Comparison of ENCODE assay signal across 26 cellular contexts in the genomic region with DNA sequence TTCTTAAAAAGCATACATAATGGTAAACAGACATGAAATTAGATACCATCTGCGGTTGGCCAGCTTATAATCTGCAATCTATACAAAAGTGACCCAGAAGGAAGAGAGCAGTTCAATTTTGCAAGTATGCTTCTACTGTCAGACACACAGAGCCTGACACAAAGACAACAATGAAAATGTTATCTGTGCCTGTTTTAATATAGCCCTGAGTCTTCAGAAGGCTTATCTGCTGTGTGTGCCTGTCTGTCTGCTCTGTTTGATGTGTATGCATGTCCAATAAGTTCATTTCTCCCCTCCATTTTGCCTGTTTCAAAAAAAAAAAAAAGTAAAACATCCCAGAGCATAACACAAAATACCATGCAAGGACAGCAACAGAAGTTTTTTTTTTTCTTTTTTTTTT.
"Had no signal": no experiment of that assay in that cellular context is flagged by ENCODE, and none has a peak within 500 bp of the region (broad histone marks: within the 10 kb centered on the region; RNA-seq: fewer than 3 reads in every experiment).

No MANE protein-coding gene starts in this region.

- H3K9me3 ChIP-seq: breast epithelium, vagina had no signal

- H3K4me1 ChIP-seq: breast epithelium, neural progenitor cell, vagina had no signal

- H3K4me2 ChIP-seq: hepatocyte, neural progenitor cell had no signal

- H3K9ac ChIP-seq: neural progenitor cell had no signal

- H3K27me3 ChIP-seq: breast epithelium, hepatocyte, neural progenitor cell, vagina had no signal

- H3K4me3 ChIP-seq: breast epithelium, coronary artery, hepatocyte, neural progenitor cell, vagina had no signal

- H3K79me2 ChIP-seq: hepatocyte had no signal

- H2AFZ ChIP-seq: hepatocyte, neural progenitor cell had no signal

- H3K27ac ChIP-seq: coronary artery, hepatocyte, neural progenitor cell, vagina had no signal

- DNase-seq: activated B cell treated with CpG ODN at 0.5 μM for 24 hours; activated CD4-positive, alpha-beta T cell treated with anti-CD3 and anti-CD28 coated beads for 4 hours; activated CD4-positive, alpha-beta T cell treated with anti-CD3 and anti-CD28 coated beads, Interleukin-2, amount 50 U/mL, for 48 hours; activated CD8-positive, alpha-beta memory T cell treated with anti-CD3 and anti-CD28 coated beads, Interleukin-2, amount 50 U/mL, for 48 hours; activated naive CD4-positive, alpha-beta T cell treated with anti-CD3 and anti-CD28 coated beads for 36 hours; activated naive CD8-positive, alpha-beta T cell treated with anti-CD3 and anti-CD28 coated beads, Interleukin-2, amount 10 ng/mL, durations not matched to agents 7 days and 5 days; activated T-cell treated with anti-CD3 and anti-CD28 coated beads, Interleukin-2, amount 50 U/mL, for 4 hours; amniotic stem cell; cerebellar nuclear complex; endodermal cell; foreskin fibroblast; immature natural killer cell; mammary epithelial cell; naive thymus-derived CD8-positive, alpha-beta T cell; posterior cingulate gyrus; retina; stimulated activated naive CD8-positive, alpha-beta T cell treated with anti-CD3 and anti-CD28 coated beads, Interleukin-15, amount 100 ng/mL, for 72 hours; SW 1271; T-helper 2 cell; trophoblast cell had no signal

- ATAC-seq: activated T-cell treated with anti-CD3 and anti-CD28 coated beads, Interleukin-2, amount 50 U/mL, for 4 hours; naive thymus-derived CD8-positive, alpha-beta T cell; stimulated activated naive CD8-positive, alpha-beta T cell treated with anti-CD3 and anti-CD28 coated beads, Interleukin-15, amount 100 ng/mL, for 72 hours had no signal

- H3K36me3 ChIP-seq: breast epithelium, neural progenitor cell, vagina had no signal

- FAIRE-seq: TTC549 had no signal
